ENCODE assay signal across 20 cellular contexts in the genomic region with DNA sequence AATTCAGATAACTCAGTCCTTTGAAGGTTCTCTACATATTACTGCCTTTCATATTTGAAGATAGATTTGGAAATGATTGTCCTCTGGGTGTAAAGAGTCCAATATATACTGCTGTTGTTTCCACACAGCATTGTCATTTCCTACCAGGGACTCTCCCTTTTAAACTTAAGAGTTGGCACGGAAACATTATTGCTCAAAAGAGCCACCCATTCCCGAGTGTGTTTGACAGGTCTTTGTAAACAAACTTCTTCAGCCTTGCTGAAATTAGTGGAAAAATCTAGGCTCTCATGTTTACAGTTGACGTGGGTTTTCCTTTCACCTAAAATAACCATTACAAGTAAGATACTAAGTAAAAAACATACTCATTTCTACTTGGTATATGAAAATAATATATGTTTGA.
DNase-seq lines count a peak whose midpoint lies in the region; ATAC-seq, FAIRE-seq and TF ChIP-seq lines count a peak whose summit lies in the region.
"Had no signal": no experiment of that assay in that cellular context is flagged by ENCODE, and none has a peak within 500 bp of the region (broad histone marks: within the 10 kb centered on the region; RNA-seq: fewer than 3 reads in every experiment).

No MANE protein-coding gene starts in this region.

- H3K9me3 ChIP-seq in heart left ventricle (peaks cover 0 to 6% (median 0%) of the 10 kb centered on the region in 12 donors), endothelial cell of umbilical vein (replicated peaks; ENCODE audit: control insufficient read depth, insufficient read depth, low read length) (no peaks in the 10 kb centered on the region), mucosa of descending colon (no peaks in the 10 kb centered on the region), upper lobe of left lung (no peaks in the 10 kb centered on the region)
- H3K9me3 ChIP-seq: Peyer's patch had no signal

- peak in 2 of 4 donors; percentile 24 to 59 for ATAC-seq in heart left ventricle
- ATAC-seq in mucosa of descending colon = peak; percentile 51
- ATAC-seq in upper lobe of left lung (ENCODE audit: low FRiP score in 2 of 2) = no peak
- ATAC-seq: activated T-cell treated with anti-CD3 and anti-CD28 coated beads, Interleukin-2, amount 50 U/mL, for 4 hours; effector memory CD8-positive, alpha-beta T cell had no signal

- BruUV-seq in endothelial cell of umbilical vein (replicated peaks; lab: Mats Ljungman, UMichigan) = no TSS peak

- no peak overlapping the region for H3K9ac ChIP-seq in endothelial cell of umbilical vein (replicated peaks; ENCODE audit: extremely low read depth, insufficient read depth, low read length)

- no peak overlapping the region for H2AFZ ChIP-seq in endothelial cell of umbilical vein (ENCODE audit: low read depth, low read length)

- H3K4me1 ChIP-seq in heart left ventricle = peaks cover 5 to 81% (median 55%) of the 10 kb centered on the region in 12 donors
- peaks cover 37% of the 10 kb centered on the region for H3K4me1 ChIP-seq in endothelial cell of umbilical vein (ENCODE audit: control insufficient read depth, extremely low read depth, insufficient read depth, low read length)
- peaks cover 4% of the 10 kb centered on the region for H3K4me1 ChIP-seq in mucosa of descending colon (ENCODE audit: low read depth)
- H3K4me1 ChIP-seq in upper lobe of left lung = peaks cover 54 to 71% (median 59%) of the 10 kb centered on the region in 4 donors
- H3K4me1 ChIP-seq: Peyer's patch had no signal

- WGBS in heart left ventricle, 4 donors = 20 to 34% (median 24%) methylated on average over 3 of the region's 3 CpGs
- WGBS in upper lobe of left lung, 2 donors = 13 to 15% methylated on average over 3 of the region's 3 CpGs

- no peak for FAIRE-seq in endothelial cell of umbilical vein (lab: Jason Lieb, UNC)
- FAIRE-seq: TTC549 had no signal

- peak in 3 of 4 donors; percentile 20 to 89 (median 36) for TF ChIP-seq EP300 in upper lobe of left lung (IDR thresholded peaks at IDR 0.05)

- H3K4me3 ChIP-seq in heart left ventricle (no peak overlapping the region), endothelial cell of umbilical vein (replicated peaks in 1 of 3; ENCODE audit: insufficient read depth in 1 of 3, low read depth in 1 of 3, low read length in 3 of 3) (no peak overlapping the region), mucosa of descending colon (no peak overlapping the region), upper lobe of left lung (no peak overlapping the region)
- H3K4me3 ChIP-seq: cardiac muscle cell, Peyer's patch, skin epidermis had no signal

- H3K27ac ChIP-seq in heart left ventricle (peak overlapping the region in 10 of 12 donors; percentile 16 to 93 (median 68)), endothelial cell of umbilical vein (ENCODE audit: insufficient read depth, low read depth, low read length) (no peak overlapping the region), upper lobe of left lung (peak overlapping the region; percentile 72 to 85 (median 83))
- H3K27ac ChIP-seq: cardiac muscle cell, skin epidermis had no signal

- H3K79me2 ChIP-seq in endothelial cell of umbilical vein (ENCODE audit: control insufficient read depth, insufficient read depth, low read length) = no peaks in the 10 kb centered on the region

- no peaks in the 10 kb centered on the region for H3K36me3 ChIP-seq in heart left ventricle
- no peaks in the 10 kb centered on the region for H3K36me3 ChIP-seq in endothelial cell of umbilical vein (ENCODE audit: control insufficient read depth in 2 of 2, extremely low read depth in 1 of 2, insufficient read depth in 2 of 2, low read length in 2 of 2)
- no peaks in the 10 kb centered on the region for H3K36me3 ChIP-seq in mucosa of descending colon (ENCODE audit: low read depth)
- H3K36me3 ChIP-seq in upper lobe of left lung = peaks cover 0 to 3% (median 0%) of the 10 kb centered on the region in 4 donors
- H3K36me3 ChIP-seq: cardiac muscle cell, Peyer's patch had no signal

- H3K4me2 ChIP-seq in endothelial cell of umbilical vein (ENCODE audit: insufficient read depth, low read length) = no peak overlapping the region

- no peaks in the 10 kb centered on the region for H4K20me1 ChIP-seq in endothelial cell of umbilical vein (replicated peaks; ENCODE audit: control insufficient read depth, extremely low read depth, insufficient read depth, low read length)

- H3K27me3 ChIP-seq in heart left ventricle (no peaks in the 10 kb centered on the region), endothelial cell of umbilical vein (ENCODE audit: control insufficient read depth in 2 of 2, insufficient read depth in 2 of 2, low read length in 2 of 2) (peaks cover 15 to 33% of the 10 kb centered on the region in 2 experiments), upper lobe of left lung (no peaks in the 10 kb centered on the region)
- H3K27me3 ChIP-seq: Peyer's patch had no signal

- TF ChIP-seq CTCF in heart left ventricle (IDR thresholded peaks at IDR 0.05) (no peak), endothelial cell of umbilical vein (IDR thresholded peaks at IDR 0.05; ENCODE audit: extremely low read depth in 1 of 2, insufficient read depth in 1 of 2, low read depth in 1 of 2, low read length in 2 of 2) (no peak), mucosa of descending colon (IDR thresholded peaks at IDR 0.05) (no peak), upper lobe of left lung (IDR thresholded peaks at IDR 0.05) (no peak), GM13976 (IDR thresholded peaks at IDR 0.05; ENCODE audit: borderline replicate concordance, control extremely low read depth, extremely low read depth, insufficient read depth, missing control alignments) (no peak)

- CTCF ChIA-PET in endothelial cell of umbilical vein (lab: Charles Lee) = interaction anchor here (1.3 to 1.5 kb wide), 2 partner anchors 10 to 87 kb away, joined by 3 to 6 read pairs; no protein-coding TSS in a partner anchor

- in situ Hi-C loops in GM13976 (cut with MboI; ENCODE audit: low sequenced_read_pairs, unreplicated experiment) = no loop called here

- POLR2A ChIA-PET in endothelial cell of umbilical vein (lab: Charles Lee) = interaction anchor here (1.2 kb wide), 1 partner anchor 119 kb away, joined by 3 read pairs; no protein-coding TSS in a partner anchor

- TF ChIP-seq POLR2A in heart left ventricle (IDR thresholded peaks at IDR 0.05) (no peak), endothelial cell of umbilical vein (IDR thresholded peaks at IDR 0.05; ENCODE audit: low read depth, low read length) (no peak), upper lobe of left lung (IDR thresholded peaks at IDR 0.05) (peak in 1 of 4 donors; percentile 11)

- DNase-seq in heart left ventricle (no peak), cardiac septum (ENCODE audit: low spot score) (no peak), endothelial cell of umbilical vein (ENCODE audit: low read depth, low spot score) (peak; percentile 89), mucosa of descending colon (no peak), upper lobe of left lung (no peak), SK-N-DZ (ENCODE audit: low spot score) (no peak), COLO668 (lab: John Stamatoyannopoulos, UW; ENCODE audit: unreplicated experiment) (no peak), GM13976 (ENCODE audit: low spot score) (no peak)
- DNase-seq: activated CD4-positive, alpha-beta memory T cell treated with anti-CD3 and anti-CD28 coated beads, Interleukin-2, amount 10 ng/mL, durations not matched to agents 7 days and 5 days; activated T-cell treated with anti-CD3 and anti-CD28 coated beads, Interleukin-2, amount 50 U/mL, for 4 hours; CD8-positive, alpha-beta memory T cell; effector memory CD8-positive, alpha-beta T cell; IMR-90; NCI-H2107; NCI-H774; Peyer's patch; trophoblast cell had no signal

- dilution Hi-C loops in endothelial cell of umbilical vein (cut with MboI; ENCODE audit: extremely low pct_ligation_motif_present, low sequenced_read_pairs) = no loop called here

- intact Hi-C loops in heart left ventricle (cut with DNase I) (loop anchor here in 6 of 10 donors (5.0 to 10.0 kb wide), 4 partner anchors 62 to 134 kb away; partner anchors contain the start of gene LIMCH1 (in 2 of the 6)), cardiac septum (cut with DNase I) (loop anchor here (5.0 kb wide), 1 partner anchor 111 kb away; the partner anchor contains the start of gene LIMCH1), endothelial cell of umbilical vein (cut with micrococcal nuclease) (loop anchor here (2.0 kb wide), 1 partner anchor 66 kb away; no protein-coding TSS in a partner anchor), mucosa of descending colon (cut with DNase I, micrococcal nuclease) (no loop called here)

- no peaks in the 10 kb centered on the region for H3K9me1 ChIP-seq in endothelial cell of umbilical vein (replicated peaks; ENCODE audit: control insufficient read depth, extremely low read depth, insufficient read depth, low read length)

TF ChIP-seq in endothelial cell of umbilical vein, 7 proteins besides CTCF, POLR2A, EP300 and RAD21:
- TF ChIP-seq POLR2AphosphoS5 (IDR thresholded peaks at IDR 0.05; ENCODE audit: insufficient read depth, low read depth, low read length) (no peak), JUN (IDR thresholded peaks at IDR 0.05; ENCODE audit: borderline replicate concordance, insufficient read depth, insufficient read length, low read depth) (no peak), EZH2 (IDR thresholded peaks at IDR 0.05; ENCODE audit: borderline replicate concordance, low read depth, low read length, severe bottlenecking) (no peak), MYC (IDR thresholded peaks at IDR 0.05; ENCODE audit: low read depth, low read length) (no peak)
- TF ChIP-seq, protein P1, sequence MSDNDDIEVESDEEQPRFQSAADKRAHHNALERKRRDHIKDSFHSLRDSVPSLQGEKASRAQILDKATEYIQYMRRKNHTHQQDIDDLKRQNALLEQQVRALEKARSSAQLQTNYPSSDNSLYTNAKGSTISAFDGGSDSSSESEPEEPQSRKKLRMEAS (IDR thresholded peaks at IDR 0.05; ENCODE audit: insufficient read depth, insufficient read length) = no peak

Comparison
In these comparisons a context has a peak if more than half of its experiments do, and no peak if none do; other contexts are left out.
1. intact Hi-C loops: an anchor here in heart left ventricle (5.0 to 10.0 kb wide), cardiac septum (5.0 kb wide) and endothelial cell of umbilical vein (2.0 kb wide); none called in mucosa of descending colon.